In the genomic region with DNA sequence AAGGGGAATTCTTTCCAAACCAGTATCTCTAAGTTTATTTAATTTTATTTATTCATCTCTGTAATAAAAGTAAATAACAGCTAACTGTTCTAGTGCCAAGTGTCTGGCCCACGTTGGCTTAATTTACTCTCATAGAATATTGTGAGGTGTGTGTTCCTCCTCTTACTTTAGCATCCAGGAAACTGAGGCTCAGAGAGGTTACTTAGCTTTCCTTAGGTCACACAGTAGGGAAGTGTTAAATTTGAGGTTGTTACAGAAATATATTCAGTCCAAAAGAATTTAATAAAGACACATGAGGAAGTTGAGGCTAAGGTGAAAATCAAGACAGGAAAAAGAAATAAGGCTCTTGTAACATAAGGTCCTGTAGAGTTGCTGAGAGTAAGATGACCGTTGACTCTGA, we compare ENCODE assay signal across 29 cellular contexts.
"Had no signal": no experiment of that assay in that cellular context is flagged by ENCODE, and none has a peak within 500 bp of the region (broad histone marks: within the 10 kb centered on the region; RNA-seq: fewer than 3 reads in every experiment).

No MANE protein-coding gene starts in this region.

- DNase-seq: colonic mucosa; cortex of kidney; dermis blood vessel endothelial cell; dorsolateral prefrontal cortex; effector CD4-positive, alpha-beta T cell; effector CD8-positive, alpha-beta T cell; effector memory CD4-positive, alpha-beta T cell; effector memory CD8-positive, alpha-beta T cell; endodermal cell; erythroblast; esophagus squamous epithelium; foreskin fibroblast; foreskin keratinocyte; foreskin melanocyte; gastrocnemius medialis; glutamatergic neuron; head of caudate nucleus; heart left ventricle; heart right ventricle had no signal

- H3K4me1 ChIP-seq: colonic mucosa, esophagus squamous epithelium, foreskin keratinocyte, gastroesophageal sphincter had no signal

- ATAC-seq: effector memory CD8-positive, alpha-beta T cell; esophagus mucosa; foreskin keratinocyte; gastrocnemius medialis; gastroesophageal sphincter; heart right ventricle had no signal

- H3K4me3 Mint-ChIP-seq: dendritic cell treated with granulocyte-macrophage colony-stimulating factor and Interleukin-4, amounts not matched to agents 40 ng/mL and 50 ng/mL, for 4 days; effector memory CD8-positive, alpha-beta T cell; endodermal cell had no signal

- H3K27ac Mint-ChIP-seq: dendritic cell treated with granulocyte-macrophage colony-stimulating factor and Interleukin-4, amounts not matched to agents 40 ng/mL and 50 ng/mL, for 4 days; effector memory CD8-positive, alpha-beta T cell; endodermal cell had no signal

- H3K9me3 Mint-ChIP-seq: dendritic cell treated with granulocyte-macrophage colony-stimulating factor and Interleukin-4, amounts not matched to agents 40 ng/mL and 50 ng/mL, for 4 days; effector memory CD8-positive, alpha-beta T cell; endodermal cell had no signal

- H3K9me3 ChIP-seq: colonic mucosa, esophagus muscularis mucosa, esophagus squamous epithelium, gastrocnemius medialis, gastroesophageal sphincter, heart left ventricle, heart right ventricle had no signal

- H3K36me3 ChIP-seq: colonic mucosa, esophagus muscularis mucosa, esophagus squamous epithelium, gastrocnemius medialis, gastroesophageal sphincter, heart left ventricle, heart right ventricle had no signal

- FAIRE-seq: colon, endometrium, endothelial cell of umbilical vein, frontal cortex had no signal

- H3K4me1 Mint-ChIP-seq: endodermal cell had no signal

- H3K4me3 ChIP-seq: colonic mucosa, coronary artery, dorsolateral prefrontal cortex, esophagus muscularis mucosa, esophagus squamous epithelium, gastrocnemius medialis, gastroesophageal sphincter, heart left ventricle, heart right ventricle had no signal

- H3K27ac ChIP-seq: colonic mucosa, coronary artery, dorsolateral prefrontal cortex, epithelial cell of prostate, esophagus muscularis mucosa, esophagus squamous epithelium, foreskin keratinocyte, gastrocnemius medialis, gastroesophageal sphincter, heart left ventricle, heart right ventricle had no signal

- H3K27me3 ChIP-seq: colonic mucosa, esophagus muscularis mucosa, esophagus squamous epithelium, gastrocnemius medialis, gastroesophageal sphincter, heart left ventricle, heart right ventricle had no signal
